In genomic region chr6:170529839-170530520, GRCh38 we compare ENCODE assay signal across 1 cellular context.
TF ChIP-seq lines count a peak whose summit lies in the region.

No MANE protein-coding gene starts in this region.

TF ChIP-seq in H1, 55 proteins besides CTCF, POLR2A, EP300 and RAD21:
- no peak for TF ChIP-seq RFX5 (IDR thresholded peaks at IDR 0.05; ENCODE audit: borderline replicate concordance, low read depth, low read length)
- no peak for TF ChIP-seq SP2 (IDR thresholded peaks at IDR 0.05; ENCODE audit: low read length)
- no peak for TF ChIP-seq CEBPB (IDR thresholded peaks at IDR 0.05; ENCODE audit: low read depth, low read length)
- TF ChIP-seq SIRT6 (IDR thresholded peaks at IDR 0.05; ENCODE audit: low read length) = no peak
- TF ChIP-seq SAP30 (IDR thresholded peaks at IDR 0.05; ENCODE audit: insufficient read depth, insufficient replicate concordance, low read length) = no peak
- no peak for TF ChIP-seq HDAC2 (IDR thresholded peaks at IDR 0.05; ENCODE audit: borderline replicate concordance in 1 of 2, low read depth in 2 of 2, low read length in 2 of 2)
- no peak for TF ChIP-seq E2F6 (IDR thresholded peaks at IDR 0.05)
- no peak for TF ChIP-seq MAFK (IDR thresholded peaks at IDR 0.05; ENCODE audit: low read depth, low read length)
- no peak for TF ChIP-seq KDM1A (IDR thresholded peaks at IDR 0.05; ENCODE audit: borderline replicate concordance, low read length)
- TF ChIP-seq SUZ12 (IDR thresholded peaks at IDR 0.05; ENCODE audit: low read length) = no peak
- no peak for TF ChIP-seq FOSL1 (IDR thresholded peaks at IDR 0.05; ENCODE audit: insufficient read depth, low read depth, low read length)
- TF ChIP-seq, protein P1, sequence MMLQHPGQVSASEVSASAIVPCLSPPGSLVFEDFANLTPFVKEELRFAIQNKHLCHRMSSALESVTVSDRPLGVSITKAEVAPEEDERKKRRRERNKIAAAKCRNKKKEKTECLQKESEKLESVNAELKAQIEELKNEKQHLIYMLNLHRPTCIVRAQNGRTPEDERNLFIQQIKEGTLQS (IDR thresholded peaks at IDR 0.05; ENCODE audit: insufficient read depth, low read depth, low read length) = no peak
- no peak for TF ChIP-seq TBP (IDR thresholded peaks at IDR 0.05; ENCODE audit: low read depth, low read length)
- no peak for TF ChIP-seq CBX5 (IDR thresholded peaks at IDR 0.05; ENCODE audit: low read depth, low read length)
- no peak for TF ChIP-seq EZH2 (IDR thresholded peaks at IDR 0.05; ENCODE audit: low read depth, low read length, severe bottlenecking)
- TF ChIP-seq HDAC6 (IDR thresholded peaks at IDR 0.05; ENCODE audit: low read depth, low read length) = no peak
- no peak for TF ChIP-seq POLR2AphosphoS5 (IDR thresholded peaks at IDR 0.05; ENCODE audit: low read depth, low read length)
